In genomic region chr1:21661886-21662285, GRCh38 we compare ENCODE assay signal across 16 cellular contexts. TPM values are rescaled to one million over a fixed set of nuclear protein-coding genes. Genes with fewer than 3 reads are reported as not detected.
DNase-seq lines count a peak whose midpoint lies in the region; ATAC-seq and TF ChIP-seq lines count a peak whose summit lies in the region.
"Had no signal": no experiment of that assay in that cellular context is flagged by ENCODE, and none has a peak within 500 bp of the region (broad histone marks: within the 10 kb centered on the region; RNA-seq: fewer than 3 reads in every experiment).

No MANE protein-coding gene starts in this region.

- no peak for TF ChIP-seq POLR2A in spleen (IDR thresholded peaks at IDR 0.05)

- no peak overlapping the region for H4K8ac ChIP-seq in mesendoderm (ENCODE audit: low read depth, low read length)

- H3K27ac Mint-ChIP-seq in CD14-positive monocyte, result no peak overlapping the region
- H3K27ac Mint-ChIP-seq: CD8-positive, alpha-beta T cell; HFFc6 had no signal

- H3K4ac ChIP-seq in mesendoderm (ENCODE audit: low read depth, low read length), result no peak overlapping the region

- H3K9me3 Mint-ChIP-seq in CD14-positive monocyte, result no peaks in the 10 kb centered on the region
- H3K9me3 Mint-ChIP-seq: CD8-positive, alpha-beta T cell; HFFc6 had no signal

- no peak overlapping the region for H3K18ac ChIP-seq in mesendoderm (ENCODE audit: low read length)

- no peak overlapping the region for H3K4me3 Mint-ChIP-seq in CD14-positive monocyte
- H3K4me3 Mint-ChIP-seq: CD8-positive, alpha-beta T cell; HFFc6 had no signal

- no peaks in the 10 kb centered on the region for H3K36me3 ChIP-seq in mesendoderm (ENCODE audit: control insufficient read depth, insufficient read depth, low read length)
- no peaks in the 10 kb centered on the region for H3K36me3 ChIP-seq in spleen
- H3K36me3 ChIP-seq: BE2C had no signal

- no peak overlapping the region for H3K56ac ChIP-seq in mesendoderm (ENCODE audit: low read length)

- H2AK5ac ChIP-seq in mesendoderm (ENCODE audit: low read length), result no peak overlapping the region

- H3K4me1 ChIP-seq in mesendoderm (ENCODE audit: control insufficient read depth, low read depth, low read length), result no peaks in the 10 kb centered on the region
- H3K4me1 ChIP-seq in spleen, result peaks cover 4 to 20% (median 10%) of the 10 kb centered on the region in 6 donors
- H3K4me1 ChIP-seq: BE2C, Caco-2 had no signal

- no peak overlapping the region for H3K9ac ChIP-seq in mesendoderm (ENCODE audit: low read length)

- H3K9me3 ChIP-seq in spleen, result no peaks in the 10 kb centered on the region
- H3K9me3 ChIP-seq: A549, BE2C, Caco-2 had no signal

- no CpG with 5 or more reads among the region's 5 CpGs for WGBS in mesendoderm (ENCODE audit: extremely low coverage, insufficient coverage, low lambda C conversion rate)
- 50 to 96% (median 77%) methylated on average over 2 to 5 of the region's 5 CpGs for WGBS in spleen, 5 donors

- no peak overlapping the region for H3K23ac ChIP-seq in mesendoderm (ENCODE audit: low read length)

- no peak overlapping the region for H3K4me3 ChIP-seq in mesendoderm (ENCODE audit: low read length)
- no peak overlapping the region for H3K4me3 ChIP-seq in spleen
- H3K4me3 ChIP-seq: A549 had no signal

- intact Hi-C loops in CD14-positive monocyte (cut with micrococcal nuclease), result no loop called here
- intact Hi-C loops in spleen (cut with DNase I; ENCODE audit: low total_unique reads), result loop anchor here (10.0 kb wide), 1 partner anchor 147 kb away; no protein-coding TSS in a partner anchor

- no peak overlapping the region for H2BK120ac ChIP-seq in mesendoderm (ENCODE audit: low read depth, low read length)

- no peak overlapping the region for H2BK5ac ChIP-seq in mesendoderm (ENCODE audit: low read length)

- peak overlapping the region; percentile 14 for H3K27ac ChIP-seq in mesendoderm (ENCODE audit: low read depth, low read length)
- no peak overlapping the region for H3K27ac ChIP-seq in spleen
- H3K27ac ChIP-seq: A549, C4-2B, HL-60 had no signal

- no peak overlapping the region for H4K5ac ChIP-seq in mesendoderm (ENCODE audit: low read length)

- ATAC-seq in GM21526 (IDR thresholded peaks at IDR 0.05; ENCODE audit: low FRiP score, unreplicated experiment) (no peak), HG03521 (IDR thresholded peaks at IDR 0.05; ENCODE audit: unreplicated experiment) (no peak)
- ATAC-seq: A549; CD8-positive, alpha-beta T cell had no signal

- H3K4me1 Mint-ChIP-seq in CD14-positive monocyte, result peaks cover 18% of the 10 kb centered on the region

- TF ChIP-seq CTCF in CD14-positive monocyte (IDR thresholded peaks at IDR 0.05) (no peak), spleen (IDR thresholded peaks at IDR 0.05 in 8 of 11, conservative IDR thresholded peaks at IDR 0.05 in 3 of 11) (no peak)

- DNase-seq in CD14-positive monocyte (ENCODE audit: low spot score), result peak; percentile 1
- peak; percentile 60 for DNase-seq in NCI-H2227 (lab: John Stamatoyannopoulos, UW; ENCODE audit: unreplicated experiment)
- DNase-seq in mesendoderm, result no peak
- DNase-seq in spleen, result peak; percentile 21
- DNase-seq: BE2C; Caco-2; CD8-positive, alpha-beta T cell; DND-41; GDM1; HCEC 1CT; HFFc6 had no signal

- H3K4me2 ChIP-seq in mesendoderm (ENCODE audit: low read length), result no peak overlapping the region
- H3K4me2 ChIP-seq: A549 had no signal

- H3K27me3 Mint-ChIP-seq in CD14-positive monocyte (ENCODE audit: low read depth in 3 of 3), result peaks cover 14 to 32% (median 21%) of the 10 kb centered on the region in 3 donors

- H3K79me1 ChIP-seq in mesendoderm (ENCODE audit: low read length), result no peaks in the 10 kb centered on the region

- no peaks in the 10 kb centered on the region for H3K79me2 ChIP-seq in mesendoderm (ENCODE audit: control insufficient read depth, insufficient read depth, low read length)

- H2BK15ac ChIP-seq in mesendoderm (replicated peaks; ENCODE audit: low read depth), result no peak overlapping the region

- no peaks in the 10 kb centered on the region for H3K36me3 Mint-ChIP-seq in CD14-positive monocyte
- H3K36me3 Mint-ChIP-seq: CD8-positive, alpha-beta T cell had no signal

- H3K27me3 ChIP-seq in mesendoderm (ENCODE audit: insufficient read depth, low read length, poor library complexity) (no peaks in the 10 kb centered on the region), spleen (replicated peaks in 1 of 7) (peaks cover 0 to 89% (median 29%) of the 10 kb centered on the region in 7 donors)
- H3K27me3 ChIP-seq: BE2C had no signal

RNA-seq across cellular contexts. Expression of gene RAP1GAP, which starts 7.3 kb away (rescaled TPM):
- not detected for polyA plus RNA-seq in CD14-positive monocyte
- polyA plus RNA-seq in mesendoderm (2013, experiment 1 of 2), result 8.2 TPM
- 7.9 TPM for polyA plus RNA-seq in mesendoderm (2013, experiment 2 of 2)
- 10 to 100 TPM in 1 of 7 donors, 1 to 10 TPM in 4, under 1 TPM in 2; 0.69 to 12.1 (median 1.0) TPM for total RNA-seq in spleen
- under 1 TPM; 0.30 to 0.67 (median 0.41) TPM for polyA plus RNA-seq in spleen
